1 cellular context compared by ENCODE assay signal in the genomic region with DNA sequence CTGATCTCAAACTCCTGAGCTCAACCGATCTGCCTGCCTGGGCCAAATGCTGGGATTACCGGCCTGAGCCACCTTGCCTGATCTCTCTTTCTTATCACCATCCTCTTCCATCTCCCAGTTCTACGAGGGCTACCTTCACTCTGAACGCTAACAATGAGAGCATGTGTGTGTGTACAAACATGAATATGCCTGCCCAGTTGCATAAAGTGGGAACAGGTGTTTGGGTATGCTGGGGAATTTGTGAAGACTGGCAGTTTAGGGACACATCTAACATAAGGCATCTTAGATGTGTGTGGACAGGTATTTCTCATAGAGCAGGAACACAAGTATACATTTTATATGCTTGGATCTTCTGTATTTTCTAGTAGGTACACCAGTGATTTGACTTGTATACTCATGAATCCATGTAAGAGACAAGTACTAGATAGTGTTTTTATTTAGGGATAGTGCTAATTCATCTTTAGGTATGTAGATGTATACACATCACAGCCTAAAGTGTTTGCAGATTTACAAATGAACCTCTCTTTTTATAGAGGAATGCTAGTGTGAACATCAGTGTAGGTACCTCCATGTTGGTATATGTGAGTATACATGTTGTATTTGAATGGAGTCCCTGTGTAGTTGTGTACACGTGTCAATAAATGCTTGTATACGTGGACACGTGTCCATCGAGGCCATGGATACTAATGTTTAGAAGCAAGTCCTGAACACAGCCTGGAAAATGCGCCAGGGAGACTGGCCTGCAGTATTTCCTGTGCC.
TF ChIP-seq lines count a peak whose summit lies in the region.

No MANE protein-coding gene starts in this region.

TF ChIP-seq in SK-N-SH treated with all-trans-retinoic acid at 6 μM for 48 hours, 23 proteins besides CTCF, POLR2A, EP300 and RAD21 (continued from another document):
- TF ChIP-seq, protein P1, sequence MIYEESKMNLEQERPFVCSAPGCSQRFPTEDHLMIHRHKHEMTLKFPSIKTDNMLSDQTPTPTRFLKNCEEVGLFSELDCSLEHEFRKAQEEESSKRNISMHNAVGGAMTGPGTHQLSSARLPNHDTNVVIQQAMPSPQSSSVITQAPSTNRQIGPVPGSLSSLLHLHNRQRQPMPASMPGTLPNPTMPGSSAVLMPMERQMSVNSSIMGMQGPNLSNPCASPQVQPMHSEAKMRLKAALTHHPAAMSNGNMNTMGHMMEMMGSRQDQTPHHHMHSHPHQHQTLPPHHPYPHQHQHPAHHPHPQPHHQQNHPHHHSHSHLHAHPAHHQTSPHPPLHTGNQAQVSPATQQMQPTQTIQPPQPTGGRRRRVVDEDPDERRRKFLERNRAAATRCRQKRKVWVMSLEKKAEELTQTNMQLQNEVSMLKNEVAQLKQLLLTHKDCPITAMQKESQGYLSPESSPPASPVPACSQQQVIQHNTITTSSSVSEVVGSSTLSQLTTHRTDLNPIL (CRISPR knock-in tag; IDR thresholded peaks at IDR 0.05; ENCODE audit: low read depth) = no peak
- TF ChIP-seq CSDC2 (CRISPR knock-in tag; IDR thresholded peaks at IDR 0.05) (no peak), ARNTL (CRISPR knock-in tag; IDR thresholded peaks at IDR 0.05; ENCODE audit: borderline replicate concordance, low read depth) (no peak), GLIS3 (CRISPR knock-in tag; IDR thresholded peaks at IDR 0.05) (no peak), BACH2 (CRISPR knock-in tag; IDR thresholded peaks at IDR 0.05; ENCODE audit: borderline replicate concordance) (no peak), ISL1 (CRISPR knock-in tag; IDR thresholded peaks at IDR 0.05) (no peak), TCF4 (CRISPR knock-in tag; IDR thresholded peaks at IDR 0.05; ENCODE audit: borderline replicate concordance) (no peak), ZFP3 (CRISPR knock-in tag; IDR thresholded peaks at IDR 0.05) (no peak), SNAI2 (CRISPR knock-in tag; IDR thresholded peaks at IDR 0.05) (no peak), ZNF8 (CRISPR knock-in tag; IDR thresholded peaks at IDR 0.05) (no peak), ZNF565 (CRISPR knock-in tag; conservative IDR thresholded peaks at IDR 0.05; ENCODE audit: low read depth) (no peak), ZC3H10 (CRISPR knock-in tag; IDR thresholded peaks at IDR 0.05) (no peak)
- TF ChIP-seq, protein P2, sequence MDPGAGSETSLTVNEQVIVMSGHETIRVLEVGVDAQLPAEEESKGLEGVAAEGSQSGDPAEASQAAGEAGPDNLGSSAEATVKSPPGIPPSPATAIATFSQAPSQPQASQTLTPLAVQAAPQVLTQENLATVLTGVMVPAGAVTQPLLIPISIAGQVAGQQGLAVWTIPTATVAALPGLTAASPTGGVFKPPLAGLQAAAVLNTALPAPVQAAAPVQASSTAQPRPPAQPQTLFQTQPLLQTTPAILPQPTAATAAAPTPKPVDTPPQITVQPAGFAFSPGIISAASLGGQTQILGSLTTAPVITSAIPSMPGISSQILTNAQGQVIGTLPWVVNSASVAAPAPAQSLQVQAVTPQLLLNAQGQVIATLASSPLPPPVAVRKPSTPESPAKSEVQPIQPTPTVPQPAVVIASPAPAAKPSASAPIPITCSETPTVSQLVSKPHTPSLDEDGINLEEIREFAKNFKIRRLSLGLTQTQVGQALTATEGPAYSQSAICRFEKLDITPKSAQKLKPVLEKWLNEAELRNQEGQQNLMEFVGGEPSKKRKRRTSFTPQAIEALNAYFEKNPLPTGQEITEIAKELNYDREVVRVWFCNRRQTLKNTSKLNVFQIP (CRISPR knock-in tag; IDR thresholded peaks at IDR 0.05; ENCODE audit: borderline replicate concordance, low read depth) = no peak
- TF ChIP-seq, protein P3, sequence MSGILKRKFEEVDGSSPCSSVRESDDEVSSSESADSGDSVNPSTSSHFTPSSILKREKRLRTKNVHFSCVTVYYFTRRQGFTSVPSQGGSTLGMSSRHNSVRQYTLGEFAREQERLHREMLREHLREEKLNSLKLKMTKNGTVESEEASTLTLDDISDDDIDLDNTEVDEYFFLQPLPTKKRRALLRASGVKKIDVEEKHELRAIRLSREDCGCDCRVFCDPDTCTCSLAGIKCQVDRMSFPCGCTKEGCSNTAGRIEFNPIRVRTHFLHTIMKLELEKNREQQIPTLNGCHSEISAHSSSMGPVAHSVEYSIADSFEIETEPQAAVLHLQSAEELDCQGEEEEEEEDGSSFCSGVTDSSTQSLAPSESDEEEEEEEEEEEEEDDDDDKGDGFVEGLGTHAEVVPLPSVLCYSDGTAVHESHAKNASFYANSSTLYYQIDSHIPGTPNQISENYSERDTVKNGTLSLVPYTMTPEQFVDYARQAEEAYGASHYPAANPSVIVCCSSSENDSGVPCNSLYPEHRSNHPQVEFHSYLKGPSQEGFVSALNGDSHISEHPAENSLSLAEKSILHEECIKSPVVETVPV (CRISPR knock-in tag; IDR thresholded peaks at IDR 0.05) = no peak
TF ChIP-seq in SK-N-SH treated with all-trans-retinoic acid at 6 μM for 48 hours: peak in this region for 0.
